17 cellular contexts compared by ENCODE assay signal in genomic region chr7:155807013-155807804, GRCh38. TPM values are rescaled to one million over a fixed set of nuclear protein-coding genes. Genes with fewer than 3 reads are reported as not detected.
DNase-seq lines count a peak whose midpoint lies in the region; FAIRE-seq and TF ChIP-seq lines count a peak whose summit lies in the region.
"Had no signal": no experiment of that assay in that cellular context is flagged by ENCODE, and none has a peak within 500 bp of the region (broad histone marks: within the 10 kb centered on the region; RNA-seq: fewer than 3 reads in every experiment).

No MANE protein-coding gene starts in this region.

- no peaks in the 10 kb centered on the region for H3K36me3 ChIP-seq in kidney (ENCODE audit: control insufficient read depth in 1 of 2, insufficient read depth in 2 of 2, low read length in 2 of 2)
- H3K36me3 ChIP-seq in osteoblast (ENCODE audit: insufficient read depth, low read length): no peaks in the 10 kb centered on the region

- peak overlapping the region in 1 of 2 donors; percentile 40 for H3K9ac ChIP-seq in kidney (ENCODE audit: low read length in 2 of 2)
- H3K9ac ChIP-seq: parathyroid adenoma had no signal

- TF ChIP-seq CTCF in Calu3 (IDR thresholded peaks at IDR 0.05; ENCODE audit: unreplicated experiment): no peak
- TF ChIP-seq CTCF in kidney (IDR thresholded peaks at IDR 0.05; ENCODE audit: borderline replicate concordance, extremely low read depth, insufficient read depth): no peak
- TF ChIP-seq CTCF in osteoblast (IDR thresholded peaks at IDR 0.05; ENCODE audit: extremely low read depth, low read depth, low read length): no peak

- no peak for FAIRE-seq in kidney (lab: Jason Lieb, UNC)

- H2AFZ ChIP-seq in osteoblast (ENCODE audit: low read length): no peak overlapping the region
- H2AFZ ChIP-seq: parathyroid adenoma had no signal

- H3K36me3 Mint-ChIP-seq in Calu3 (ENCODE audit: insufficient read depth, unreplicated experiment): peaks cover 21% of the 10 kb centered on the region
- H3K36me3 Mint-ChIP-seq: memory B cell had no signal

- BruUV-seq in Calu3 (replicated peaks; lab: Mats Ljungman, UMichigan): no TSS peak

- peak overlapping the region; percentile 92 for H3K4me3 Mint-ChIP-seq in Calu3 (ENCODE audit: low read depth, unreplicated experiment)

- H3K27me3 Mint-ChIP-seq in Calu3 (ENCODE audit: unreplicated experiment): peaks cover 33% of the 10 kb centered on the region

- no peaks in the 10 kb centered on the region for H4K20me1 ChIP-seq in osteoblast (ENCODE audit: insufficient read depth, low read length)

- DNase-seq in Calu3 (no peak), KBM-7 (peak; percentile 36), kidney (peak; percentile 68), osteoblast (ENCODE audit: insufficient read length, low spot score, missing footprints) (peak; percentile 93), GF-D8 (lab: John Stamatoyannopoulos, UW) (no peak), DMS153 treated with DMSO at 0.1 percent for 48 hours (lab: John Stamatoyannopoulos, UW; ENCODE audit: unreplicated experiment) (no peak), NCI-H146 treated with DMSO at 0.1 percent for 48 hours (lab: John Stamatoyannopoulos, UW; ENCODE audit: unreplicated experiment) (no peak), SKM-1 (lab: John Stamatoyannopoulos, UW; ENCODE audit: unreplicated experiment) (no peak)
- DNase-seq: anterior cingulate cortex; dermis blood vessel endothelial cell; DND-41; MM.1S; SHP77; stimulated activated CD4-positive, alpha-beta T cell treated with anti-CD3 and anti-CD28 coated beads, Interleukin-12 subunit alpha, Interleukin-12 subunit beta, amount 100 ng/mL, for 4 hours; T1000 had no signal

- no peak overlapping the region for H3K4me2 ChIP-seq in osteoblast (ENCODE audit: insufficient read depth, low read length)

- H3K9me3 ChIP-seq in kidney (ENCODE audit: control insufficient read depth in 1 of 2, low read length in 2 of 2) (no peaks in the 10 kb centered on the region), osteoblast (ENCODE audit: low read depth, low read length) (no peaks in the 10 kb centered on the region)

- in situ Hi-C loops in KBM-7 (cut with MboI; ENCODE audit: low pct_unique_long_range_greater_than_20kb, low sequenced_read_pairs): no loop called here

- intact Hi-C loops in Calu3 (cut with micrococcal nuclease; ENCODE audit: unreplicated experiment): no loop called here
- intact Hi-C loops in kidney (cut with DNase I): no loop called here

- CTCF ChIA-PET in Calu3 (lab: Charles Lee): no interaction called here

- no peaks in the 10 kb centered on the region for H3K9me3 Mint-ChIP-seq in Calu3 (ENCODE audit: low read depth, unreplicated experiment)
- H3K9me3 Mint-ChIP-seq: memory B cell had no signal

- peaks cover 27% of the 10 kb centered on the region for H3K4me1 Mint-ChIP-seq in Calu3 (ENCODE audit: low read depth, unreplicated experiment)

- H3K27ac Mint-ChIP-seq in Calu3 (ENCODE audit: unreplicated experiment): no peak overlapping the region
- H3K27ac Mint-ChIP-seq: memory B cell had no signal

- peaks cover 0 to 19% of the 10 kb centered on the region in 2 donors for H3K4me1 ChIP-seq in kidney (ENCODE audit: control insufficient read depth in 1 of 2, insufficient read depth in 1 of 2, low read depth in 1 of 2, low read length in 2 of 2)
- peaks cover 9% of the 10 kb centered on the region for H3K4me1 ChIP-seq in osteoblast (ENCODE audit: insufficient read depth, low read length)

- H3K27ac ChIP-seq in kidney (ENCODE audit: low read depth in 2 of 2, low read length in 2 of 2) (peak overlapping the region; percentile 65 to 83), osteoblast (ENCODE audit: low read depth, low read length) (no peak overlapping the region)
- H3K27ac ChIP-seq: parathyroid adenoma had no signal

- H3K79me2 ChIP-seq in osteoblast (ENCODE audit: insufficient read depth, low read length): no peaks in the 10 kb centered on the region
- H3K79me2 ChIP-seq: parathyroid adenoma had no signal

- H3K4me3 ChIP-seq in kidney (ENCODE audit: low read length in 2 of 2) (peak overlapping the region; percentile 10 to 64), osteoblast (ENCODE audit: insufficient read depth, low read length) (no peak overlapping the region)

- peaks cover 84% of the 10 kb centered on the region for H3K27me3 ChIP-seq in osteoblast (ENCODE audit: insufficient read depth, low read length)

RNA-seq across cellular contexts. Expression of gene SHH, which starts 5.1 kb away (rescaled TPM):
- total RNA-seq in Calu3 (2022): 0.66 and 1.1 TPM in 2 replicates
- 15.2 TPM for total RNA-seq in kidney
- 2.0 TPM for polyA plus RNA-seq in kidney (ENCODE audit: insufficient read depth, low read depth, low replicate concordance)
- total RNA-seq in osteoblast: not detected in 2 replicates
- total RNA-seq: dermis blood vessel endothelial cell had no signal

Comparison
In these comparisons a context has a peak if more than half of its experiments do, and no peak if none do; other contexts are left out.
1. DNase-seq: peak in KBM-7 (single experiment), kidney (single experiment) and osteoblast (single experiment); none in Calu3 (single experiment), GF-D8 (single experiment), DMS153 treated with DMSO at 0.1 percent for 48 hours (single experiment), NCI-H146 treated with DMSO at 0.1 percent for 48 hours (single experiment) and SKM-1 (single experiment).